ENCODE assay signal across 1 cellular context in the genomic region with DNA sequence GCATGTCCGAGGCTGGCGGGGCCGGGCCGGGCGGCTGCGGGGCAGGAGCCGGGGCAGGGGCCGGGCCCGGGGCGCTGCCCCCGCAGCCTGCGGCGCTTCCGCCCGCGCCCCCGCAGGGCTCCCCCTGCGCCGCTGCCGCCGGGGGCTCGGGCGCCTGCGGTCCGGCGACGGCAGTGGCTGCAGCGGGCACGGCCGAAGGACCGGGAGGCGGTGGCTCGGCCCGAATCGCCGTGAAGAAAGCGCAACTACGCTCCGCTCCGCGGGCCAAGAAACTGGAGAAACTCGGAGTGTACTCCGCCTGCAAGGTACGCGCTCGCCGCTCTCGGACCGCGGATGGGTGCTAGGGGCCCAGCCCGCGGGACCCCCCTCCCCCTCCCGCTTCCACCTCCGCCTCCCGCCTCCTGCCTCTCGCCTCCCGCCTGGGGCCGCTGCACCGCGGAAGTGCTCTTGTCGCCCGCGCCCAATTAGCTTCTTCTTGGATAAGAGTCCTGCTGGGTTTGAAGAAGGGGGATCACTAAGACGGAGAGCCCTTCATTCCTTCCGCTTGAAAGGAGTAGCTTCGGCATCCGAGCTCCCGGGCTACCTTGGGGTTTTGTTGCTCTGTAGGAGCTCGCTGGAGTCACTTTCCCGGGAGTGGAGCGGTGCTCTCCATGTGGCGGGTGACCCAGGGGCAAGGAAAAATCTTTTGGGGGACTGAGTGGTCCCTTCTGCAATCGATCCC.
TF ChIP-seq lines count a peak whose summit lies in the region.

No MANE protein-coding gene starts in this region.

TF ChIP-seq in IMR-90, 13 proteins besides CTCF, POLR2A, EP300 and RAD21 (continued from another document):
- TF ChIP-seq, protein P1, sequence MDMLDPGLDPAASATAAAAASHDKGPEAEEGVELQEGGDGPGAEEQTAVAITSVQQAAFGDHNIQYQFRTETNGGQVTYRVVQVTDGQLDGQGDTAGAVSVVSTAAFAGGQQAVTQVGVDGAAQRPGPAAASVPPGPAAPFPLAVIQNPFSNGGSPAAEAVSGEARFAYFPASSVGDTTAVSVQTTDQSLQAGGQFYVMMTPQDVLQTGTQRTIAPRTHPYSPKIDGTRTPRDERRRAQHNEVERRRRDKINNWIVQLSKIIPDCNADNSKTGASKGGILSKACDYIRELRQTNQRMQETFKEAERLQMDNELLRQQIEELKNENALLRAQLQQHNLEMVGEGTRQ (IDR thresholded peaks at IDR 0.05; ENCODE audit: low read depth, low read length) = no peak
- no peak for TF ChIP-seq RFX5 (IDR thresholded peaks at IDR 0.05; ENCODE audit: low read depth, low read length)
- no peak for TF ChIP-seq MAFK (IDR thresholded peaks at IDR 0.05; ENCODE audit: low read depth, low read length)
- TF ChIP-seq MXI1 (IDR thresholded peaks at IDR 0.05; ENCODE audit: borderline replicate concordance, low read depth, low read length) = no peak
- no peak for TF ChIP-seq BHLHE40 (IDR thresholded peaks at IDR 0.05; ENCODE audit: low read depth, low read length)
